ENCODE assay signal across 17 cellular contexts in genomic region chr21:26709090-26709489, GRCh38.
DNase-seq lines count a peak whose midpoint lies in the region; ATAC-seq and TF ChIP-seq lines count a peak whose summit lies in the region.
"Had no signal": no experiment of that assay in that cellular context is flagged by ENCODE, and none has a peak within 500 bp of the region (broad histone marks: within the 10 kb centered on the region; RNA-seq: fewer than 3 reads in every experiment).

No MANE protein-coding gene starts in this region.

- peak; percentile 43 for DNase-seq in HCEC 1CT
- DNase-seq in RKO (ENCODE audit: low spot score) = peak; percentile 69
- DNase-seq in epithelial cell of esophagus (ENCODE audit: low read depth) = peak; percentile 77
- DNase-seq in renal cortical epithelial cell (ENCODE audit: low read depth) = peak; percentile 10
- DNase-seq in COR-L47 (lab: John Stamatoyannopoulos, UW) = no peak
- DNase-seq in CD1c-positive myeloid dendritic cell (ENCODE audit: extremely low spot score) = no peak
- DNase-seq: CD8-positive, alpha-beta memory T cell; H9; KG1; MM.1S; NCI-H2029; NCI-H2171 treated with DMSO at 0.1 percent for 48 hours; NCI-H510A; NCI-H82; Peyer's patch; SHP77 treated with DMSO at 0.1 percent for 48 hours had no signal

- H3K4me3 ChIP-seq in epithelial cell of esophagus (ENCODE audit: low read length) = no peak overlapping the region
- H3K4me3 ChIP-seq: Peyer's patch had no signal

- ATAC-seq in GM18502 (IDR thresholded peaks at IDR 0.05; ENCODE audit: poor library complexity, unreplicated experiment) = no peak

- no peak for TF ChIP-seq CTCF in epithelial cell of esophagus (IDR thresholded peaks at IDR 0.05; ENCODE audit: insufficient read depth, low read depth, low read length, missing control alignments)

Comparison
In these comparisons a context has a peak if more than half of its experiments do, and no peak if none do; other contexts are left out.
1. DNase-seq: peak in HCEC 1CT (single experiment), RKO (single experiment), epithelial cell of esophagus (single experiment) and renal cortical epithelial cell (single experiment); none in COR-L47 (single experiment) and CD1c-positive myeloid dendritic cell (single experiment).